In genomic region chr5:141188682-141189081, GRCh38 we compare ENCODE assay signal across 13 cellular contexts. TPM values are rescaled to one million over a fixed set of nuclear protein-coding genes. Genes with fewer than 3 reads are reported as not detected.
"Had no signal": no experiment of that assay in that cellular context is flagged by ENCODE, and none has a peak within 500 bp of the region (broad histone marks: within the 10 kb centered on the region; RNA-seq: fewer than 3 reads in every experiment).

No MANE protein-coding gene starts in this region.

RNA-seq across cellular contexts. Expression of gene PCDHB9, which starts 1.7 kb away (rescaled TPM):
- total RNA-seq: activated CD4-positive, alpha-beta memory T cell treated with anti-CD3 and anti-CD28 coated beads for 36 hours; activated CD4-positive, alpha-beta memory T cell treated with anti-CD3 and anti-CD28 coated beads, Interleukin-2, amount 10 ng/mL, durations not matched to agents 7 days and 5 days; activated CD4-positive, alpha-beta T cell treated with anti-CD3 and anti-CD28 coated beads for 36 hours; activated CD4-positive, alpha-beta T cell treated with anti-CD3 and anti-CD28 coated beads, Interleukin-2, amount 10 ng/mL, durations not matched to agents 24 days and 14 days; activated CD8-positive, alpha-beta memory T cell treated with anti-CD3 and anti-CD28 coated beads for 36 hours; activated CD8-positive, alpha-beta memory T cell treated with anti-CD3 and anti-CD28 coated beads, Interleukin-2, amount 10 ng/mL, durations not matched to agents 7 days and 5 days; activated CD8-positive, alpha-beta T cell treated with anti-CD3 and anti-CD28 coated beads for 36 hours; activated CD8-positive, alpha-beta T cell treated with anti-CD3 and anti-CD28 coated beads, Interleukin-2, amount 10 ng/mL, durations not matched to agents 7 days and 5 days; T-helper 1 cell treated with Interleukin-12 subunit alpha and Interleukin-12 subunit beta and Interleukin-4 antibody, amounts not matched to agents 30 ng/mL and 1 ng/mL, for 36 hours; T-helper 2 cell treated with Interferon-gamma antibody and Interleukin-4, amounts not matched to agents 100 ng/mL and 5 ng/mL, for 36 hours had no signal

RNA-seq across cellular contexts. Expression of gene PCDHB10, which starts 3.5 kb away (rescaled TPM):
- total RNA-seq: activated B cell treated with CpG ODN at 0.5 μM for 24 hours; activated CD4-positive, alpha-beta memory T cell treated with anti-CD3 and anti-CD28 coated beads for 36 hours; activated CD4-positive, alpha-beta memory T cell treated with anti-CD3 and anti-CD28 coated beads, Interleukin-2, amount 10 ng/mL, durations not matched to agents 7 days and 5 days; activated CD4-positive, alpha-beta T cell treated with anti-CD3 and anti-CD28 coated beads for 36 hours; activated CD4-positive, alpha-beta T cell treated with anti-CD3 and anti-CD28 coated beads, Interleukin-2, amount 10 ng/mL, durations not matched to agents 24 days and 14 days; activated CD8-positive, alpha-beta memory T cell treated with anti-CD3 and anti-CD28 coated beads for 36 hours; activated CD8-positive, alpha-beta memory T cell treated with anti-CD3 and anti-CD28 coated beads, Interleukin-2, amount 10 ng/mL, durations not matched to agents 7 days and 5 days; activated CD8-positive, alpha-beta T cell treated with anti-CD3 and anti-CD28 coated beads for 36 hours; activated CD8-positive, alpha-beta T cell treated with anti-CD3 and anti-CD28 coated beads, Interleukin-2, amount 10 ng/mL, durations not matched to agents 7 days and 5 days; T-cell; T-helper 1 cell treated with Interleukin-12 subunit alpha and Interleukin-12 subunit beta and Interleukin-4 antibody, amounts not matched to agents 30 ng/mL and 1 ng/mL, for 36 hours; T-helper 17 cell; T-helper 2 cell treated with Interferon-gamma antibody and Interleukin-4, amounts not matched to agents 100 ng/mL and 5 ng/mL, for 36 hours had no signal

RNA-seq across cellular contexts. Expression of gene PCDHB16, which starts 6.5 kb away (rescaled TPM):
- total RNA-seq: activated B cell treated with CpG ODN at 0.5 μM for 24 hours; activated CD4-positive, alpha-beta memory T cell treated with anti-CD3 and anti-CD28 coated beads for 36 hours; activated CD4-positive, alpha-beta memory T cell treated with anti-CD3 and anti-CD28 coated beads, Interleukin-2, amount 10 ng/mL, durations not matched to agents 7 days and 5 days; activated CD4-positive, alpha-beta T cell treated with anti-CD3 and anti-CD28 coated beads for 36 hours; activated CD4-positive, alpha-beta T cell treated with anti-CD3 and anti-CD28 coated beads, Interleukin-2, amount 10 ng/mL, durations not matched to agents 24 days and 14 days; activated CD8-positive, alpha-beta memory T cell treated with anti-CD3 and anti-CD28 coated beads for 36 hours; activated CD8-positive, alpha-beta memory T cell treated with anti-CD3 and anti-CD28 coated beads, Interleukin-2, amount 10 ng/mL, durations not matched to agents 7 days and 5 days; activated CD8-positive, alpha-beta T cell treated with anti-CD3 and anti-CD28 coated beads for 36 hours; activated CD8-positive, alpha-beta T cell treated with anti-CD3 and anti-CD28 coated beads, Interleukin-2, amount 10 ng/mL, durations not matched to agents 7 days and 5 days; T-cell; T-helper 1 cell treated with Interleukin-12 subunit alpha and Interleukin-12 subunit beta and Interleukin-4 antibody, amounts not matched to agents 30 ng/mL and 1 ng/mL, for 36 hours; T-helper 17 cell; T-helper 2 cell treated with Interferon-gamma antibody and Interleukin-4, amounts not matched to agents 100 ng/mL and 5 ng/mL, for 36 hours had no signal

RNA-seq across cellular contexts. Expression of gene PCDHB11, which starts 10.7 kb away (rescaled TPM):
- total RNA-seq: activated B cell treated with CpG ODN at 0.5 μM for 24 hours; activated CD4-positive, alpha-beta memory T cell treated with anti-CD3 and anti-CD28 coated beads for 36 hours; activated CD4-positive, alpha-beta memory T cell treated with anti-CD3 and anti-CD28 coated beads, Interleukin-2, amount 10 ng/mL, durations not matched to agents 7 days and 5 days; activated CD4-positive, alpha-beta T cell treated with anti-CD3 and anti-CD28 coated beads for 36 hours; activated CD4-positive, alpha-beta T cell treated with anti-CD3 and anti-CD28 coated beads, Interleukin-2, amount 10 ng/mL, durations not matched to agents 24 days and 14 days; activated CD8-positive, alpha-beta memory T cell treated with anti-CD3 and anti-CD28 coated beads for 36 hours; activated CD8-positive, alpha-beta memory T cell treated with anti-CD3 and anti-CD28 coated beads, Interleukin-2, amount 10 ng/mL, durations not matched to agents 7 days and 5 days; activated CD8-positive, alpha-beta T cell treated with anti-CD3 and anti-CD28 coated beads for 36 hours; activated CD8-positive, alpha-beta T cell treated with anti-CD3 and anti-CD28 coated beads, Interleukin-2, amount 10 ng/mL, durations not matched to agents 7 days and 5 days; T-cell; T-helper 1 cell treated with Interleukin-12 subunit alpha and Interleukin-12 subunit beta and Interleukin-4 antibody, amounts not matched to agents 30 ng/mL and 1 ng/mL, for 36 hours; T-helper 17 cell; T-helper 2 cell treated with Interferon-gamma antibody and Interleukin-4, amounts not matched to agents 100 ng/mL and 5 ng/mL, for 36 hours had no signal

RNA-seq across cellular contexts. Expression of gene PCDHB8, which starts 11.1 kb away (rescaled TPM):
- total RNA-seq: activated B cell treated with CpG ODN at 0.5 μM for 24 hours; activated CD4-positive, alpha-beta memory T cell treated with anti-CD3 and anti-CD28 coated beads for 36 hours; activated CD4-positive, alpha-beta memory T cell treated with anti-CD3 and anti-CD28 coated beads, Interleukin-2, amount 10 ng/mL, durations not matched to agents 7 days and 5 days; activated CD4-positive, alpha-beta T cell treated with anti-CD3 and anti-CD28 coated beads for 36 hours; activated CD4-positive, alpha-beta T cell treated with anti-CD3 and anti-CD28 coated beads, Interleukin-2, amount 10 ng/mL, durations not matched to agents 24 days and 14 days; activated CD8-positive, alpha-beta memory T cell treated with anti-CD3 and anti-CD28 coated beads for 36 hours; activated CD8-positive, alpha-beta memory T cell treated with anti-CD3 and anti-CD28 coated beads, Interleukin-2, amount 10 ng/mL, durations not matched to agents 7 days and 5 days; activated CD8-positive, alpha-beta T cell treated with anti-CD3 and anti-CD28 coated beads for 36 hours; activated CD8-positive, alpha-beta T cell treated with anti-CD3 and anti-CD28 coated beads, Interleukin-2, amount 10 ng/mL, durations not matched to agents 7 days and 5 days; T-cell; T-helper 1 cell treated with Interleukin-12 subunit alpha and Interleukin-12 subunit beta and Interleukin-4 antibody, amounts not matched to agents 30 ng/mL and 1 ng/mL, for 36 hours; T-helper 17 cell; T-helper 2 cell treated with Interferon-gamma antibody and Interleukin-4, amounts not matched to agents 100 ng/mL and 5 ng/mL, for 36 hours had no signal
